8 cellular contexts compared by ENCODE assay signal in genomic region chr1:20836230-20836629, GRCh38.
"Had no signal": no experiment of that assay in that cellular context is flagged by ENCODE, and none has a peak within 500 bp of the region (broad histone marks: within the 10 kb centered on the region; RNA-seq: fewer than 3 reads in every experiment).

No MANE protein-coding gene starts in this region.

- FAIRE-seq: H54, HTR-8/SVneo had no signal

- H3K27ac Mint-ChIP-seq: H9 had no signal

- H3K9ac ChIP-seq: GM23248 had no signal

- H3K27me3 Mint-ChIP-seq: IgD-negative memory B cell had no signal

- H3K27ac ChIP-seq: GM23248 had no signal

- H3K9me3 Mint-ChIP-seq: IgD-negative memory B cell had no signal

- H2AFZ ChIP-seq: GM23248 had no signal

- H3K4me1 Mint-ChIP-seq: H9, IgD-negative memory B cell had no signal

- DNase-seq: GM23248, GOT3, H9, HCEC 1CT, KG1 had no signal

- H3K4me3 ChIP-seq: GM23248 had no signal

- H3K4me3 Mint-ChIP-seq: H9, IgD-negative memory B cell had no signal
